Comparison of ENCODE assay signal across 8 cellular contexts in genomic region chr1:27830621-27831424, GRCh38. TPM values are rescaled to one million over a fixed set of nuclear protein-coding genes. Genes with fewer than 3 reads are reported as not detected.
A peak's percentile ranks its signal among the peaks of the same experiment; 100 is the strongest.
DNase-seq lines count a peak whose midpoint lies in the region; ATAC-seq and TF ChIP-seq lines count a peak whose summit lies in the region.

Gene PPP1R8 (plus strand): TSS chr1:27830782. CDS start chr1:27830836, 54 bp downstream.

- H3K4me3 Mint-ChIP-seq in CD4-positive, alpha-beta T cell = peak within 1 kb of the TSS; percentile 96
- peak within 1 kb of the TSS; percentile 97 for H3K4me3 Mint-ChIP-seq in effector memory CD8-positive, alpha-beta T cell
- peak within 1 kb of the TSS; percentile 94 for H3K4me3 Mint-ChIP-seq in memory B cell

- H3K9me3 Mint-ChIP-seq in CD4-positive, alpha-beta T cell = no peaks in the 10 kb centered on the region
- no peaks in the 10 kb centered on the region for H3K9me3 Mint-ChIP-seq in effector memory CD8-positive, alpha-beta T cell
- no peaks in the 10 kb centered on the region for H3K9me3 Mint-ChIP-seq in memory B cell

- peaks cover 46% of the 10 kb centered on the region for H3K4me1 Mint-ChIP-seq in CD4-positive, alpha-beta T cell (ENCODE audit: low read depth)
- H3K4me1 Mint-ChIP-seq in effector memory CD8-positive, alpha-beta T cell (ENCODE audit: low read depth in 2 of 2) = peaks cover 15 to 23% of the 10 kb centered on the region in 2 donors
- peaks cover 13% of the 10 kb centered on the region for H3K4me1 Mint-ChIP-seq in memory B cell

- peaks cover 47% of the 10 kb centered on the region for H3K36me3 Mint-ChIP-seq in CD4-positive, alpha-beta T cell (ENCODE audit: low read depth)
- peaks cover 25% of the 10 kb centered on the region for H3K36me3 Mint-ChIP-seq in effector memory CD8-positive, alpha-beta T cell (ENCODE audit: insufficient read depth)
- peaks cover 3% of the 10 kb centered on the region for H3K36me3 Mint-ChIP-seq in memory B cell

- no peaks in the 10 kb centered on the region for H3K27me3 ChIP-seq in CD4-positive, alpha-beta T cell (ENCODE audit: control insufficient read depth, insufficient read depth, low read length)

- peak; percentile 99 for ATAC-seq in CD4-positive, alpha-beta T cell (ENCODE audit: poor library complexity)
- peak; percentile 81 for ATAC-seq in GM19455 (IDR thresholded peaks at IDR 0.05; ENCODE audit: unreplicated experiment)
- peak; percentile 98 for ATAC-seq in effector memory CD8-positive, alpha-beta T cell (replicated peaks)
- peak; percentile 98 for ATAC-seq in memory B cell (ENCODE audit: low read depth)

- CTCF ChIA-PET in CD4-positive, alpha-beta T cell (lab: Charles Lee) = interaction anchor here (1.1 to 2.1 kb wide), 3 partner anchors 27 to 161 kb away, joined by 3 to 5 read pairs (median 4); no protein-coding TSS in a partner anchor
- CTCF ChIA-PET in activated CD8-positive, alpha-beta memory T cell treated with anti-CD3 and anti-CD28 coated beads for 36 hours (lab: Charles Lee) = interaction anchor here (0.7 to 1.3 kb wide), 2 partner anchors 130 to 216 kb away, joined by 3 to 4 read pairs; no protein-coding TSS in a partner anchor

- intact Hi-C loops in CD4-positive, alpha-beta T cell (cut with DNase I, micrococcal nuclease) = loop anchor here in 1 of 2 experiments (2.0 kb wide), 2 partner anchors 58 to 104 kb away; partner anchors contain the start of gene STX12

- no peak for TF ChIP-seq CTCF in CD4-positive, alpha-beta T cell (IDR thresholded peaks at IDR 0.05)

- peak within 1 kb of the TSS; percentile 64 for H3K27ac ChIP-seq in CD4-positive, alpha-beta T cell (ENCODE audit: low read depth, low read length)

- H3K9me3 ChIP-seq in CD4-positive, alpha-beta T cell (ENCODE audit: control insufficient read depth, low read length) = no peaks in the 10 kb centered on the region

- H3K27me3 Mint-ChIP-seq in CD4-positive, alpha-beta T cell = no peaks in the 10 kb centered on the region
- H3K27me3 Mint-ChIP-seq in effector memory CD8-positive, alpha-beta T cell = no peaks in the 10 kb centered on the region
- H3K27me3 Mint-ChIP-seq in memory B cell = no peaks in the 10 kb centered on the region

- H3K27ac Mint-ChIP-seq in CD4-positive, alpha-beta T cell = peak within 1 kb of the TSS; percentile 93
- H3K27ac Mint-ChIP-seq in effector memory CD8-positive, alpha-beta T cell = peak within 1 kb of the TSS; percentile 97 to 98
- peak within 1 kb of the TSS; percentile 92 for H3K27ac Mint-ChIP-seq in memory B cell

- DNase-seq in CD4-positive, alpha-beta T cell = peak; percentile 73 to 90 (median 83)
- DNase-seq in HS-27A (ENCODE audit: low read depth) (peak; percentile 89), NOMO-1 (lab: John Stamatoyannopoulos, UW; ENCODE audit: unreplicated experiment in 2 of 2) (peak; percentile 93 to 96), memory B cell (ENCODE audit: low spot score in 2 of 2) (peak; percentile 70 to 74)
- peak; percentile 76 to 78 (median 77) for DNase-seq in effector memory CD8-positive, alpha-beta T cell
- peak; percentile 83 for DNase-seq in stimulated activated CD8-positive, alpha-beta memory T cell treated with anti-CD3 and anti-CD28 coated beads, Interleukin-12 subunit alpha, Interleukin-12 subunit beta, amount 100 ng/mL, for 24 hours (ENCODE audit: extremely low read depth)

- POLR2A ChIA-PET in CD4-positive, alpha-beta T cell (lab: Charles Lee) = interaction anchor here (0.7 to 2.2 kb wide), 11 partner anchors 38 to 751 kb away, joined by 3 to 15 read pairs (median 4); partner anchors contain the start of genes FAM76A and STX12
- POLR2A ChIA-PET in activated CD8-positive, alpha-beta memory T cell treated with anti-CD3 and anti-CD28 coated beads for 36 hours (lab: Charles Lee) = interaction anchor here (0.6 to 2.2 kb wide), 11 partner anchors 9 to 539 kb away, joined by 3 to 23 read pairs (median 5); partner anchors contain the start of genes FAM76A, MED18 and STX12

RNA-seq across cellular contexts. Expression of gene PPP1R8, which starts in this region (rescaled TPM):
- 10 to 100 TPM; 14.8 to 15.7 TPM for total RNA-seq in CD4-positive, alpha-beta T cell
- total RNA-seq in activated CD8-positive, alpha-beta memory T cell treated with anti-CD3 and anti-CD28 coated beads for 36 hours = 10 to 100 TPM; 63.4 to 70.8 TPM

Comparison
In these comparisons a context has a peak if more than half of its experiments do, and no peak if none do; other contexts are left out.
1. Peak in every context shown above with its lines: DNase-seq, ATAC-seq and H3K27ac ChIP-seq.